Comparison of ENCODE assay signal across 22 cellular contexts in the genomic region with DNA sequence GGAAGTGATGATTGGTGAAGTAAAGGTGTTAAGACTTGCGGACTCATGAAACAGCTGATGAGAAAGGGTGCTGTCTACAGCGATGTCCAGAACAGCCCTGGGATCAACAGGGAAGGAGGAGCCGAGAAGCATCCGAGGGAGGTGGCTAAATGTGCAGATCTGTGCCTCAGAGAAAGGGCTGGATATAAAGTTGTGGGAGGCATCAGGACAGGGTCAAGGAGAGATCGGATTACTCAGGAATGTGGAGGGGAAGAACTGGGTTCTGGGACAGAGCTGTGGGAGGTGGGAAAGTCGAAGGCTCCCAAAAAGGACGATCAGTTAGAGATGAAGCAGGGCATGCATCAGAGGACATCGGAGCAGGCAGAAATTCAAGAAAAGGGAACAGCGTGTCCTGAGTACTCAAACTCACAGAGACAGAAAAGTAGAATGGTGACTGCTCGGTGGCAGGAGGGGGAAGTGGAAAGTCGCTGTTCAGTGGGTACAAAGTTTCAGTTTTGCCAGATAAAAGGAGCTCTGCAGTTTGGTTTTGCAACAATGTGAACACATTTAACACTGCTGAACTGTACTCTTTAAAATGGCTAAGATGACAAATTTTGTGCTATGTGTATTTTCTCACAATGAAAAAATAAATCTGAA. TPM values are rescaled to one million over a fixed set of nuclear protein-coding genes. Genes with fewer than 3 reads are reported as not detected.
DNase-seq lines count a peak whose midpoint lies in the region; TF ChIP-seq lines count a peak whose summit lies in the region.
"Had no signal": no experiment of that assay in that cellular context is flagged by ENCODE, and none has a peak within 500 bp of the region (broad histone marks: within the 10 kb centered on the region; RNA-seq: fewer than 3 reads in every experiment).

No MANE protein-coding gene starts in this region.

- in situ Hi-C loops in mammary epithelial cell (cut with MboI; ENCODE audit: low sequenced_read_pairs in 2 of 2), result no loop called here

- no peaks in the 10 kb centered on the region for H3K79me2 ChIP-seq in mammary epithelial cell (ENCODE audit: insufficient read depth, low read length)

- BruUV-seq in mammary epithelial cell (replicated peaks; lab: Mats Ljungman, UMichigan), result no TSS peak

- H4K20me1 ChIP-seq in mammary epithelial cell (ENCODE audit: insufficient read depth, low read length), result no peaks in the 10 kb centered on the region

- TF ChIP-seq CTCF in GM12865 (IDR thresholded peaks at IDR 0.05; ENCODE audit: insufficient read depth, low read depth, low read length, missing control alignments) (no peak), spleen (IDR thresholded peaks at IDR 0.05 in 8 of 11, conservative IDR thresholded peaks at IDR 0.05 in 3 of 11) (no peak), mammary epithelial cell (conservative IDR thresholded peaks at IDR 0.05 in 1 of 2, IDR thresholded peaks at IDR 0.05 in 1 of 2; ENCODE audit: extremely low read depth in 1 of 2, insufficient read depth in 1 of 2, low read depth in 1 of 2, low read length in 2 of 2) (no peak)

- H3K4me2 ChIP-seq in mammary epithelial cell (ENCODE audit: insufficient read depth, low read depth, low read length), result no peak overlapping the region
- H3K4me2 ChIP-seq: neural progenitor cell had no signal

- H3K27ac ChIP-seq in spleen (peak overlapping the region in 5 of 8 donors; percentile 29 to 93 (median 81)), mammary epithelial cell (ENCODE audit: insufficient read depth, low read depth, low read length) (no peak overlapping the region)
- no peak overlapping the region for H3K27ac ChIP-seq in effector memory CD4-positive, alpha-beta T cell (ENCODE audit: insufficient read depth, low read length, poor library complexity, severe bottlenecking)
- H3K27ac ChIP-seq: neural progenitor cell had no signal

- H2AFZ ChIP-seq in mammary epithelial cell (ENCODE audit: low read depth, low read length), result no peak overlapping the region
- H2AFZ ChIP-seq: neural progenitor cell had no signal

- H3K27me3 ChIP-seq in spleen (replicated peaks in 1 of 7), result no peaks in the 10 kb centered on the region
- H3K27me3 ChIP-seq in effector memory CD4-positive, alpha-beta T cell (replicated peaks; ENCODE audit: control insufficient read depth, insufficient read depth, low read length, poor library complexity, severe bottlenecking), result peaks cover 4% of the 10 kb centered on the region
- no peaks in the 10 kb centered on the region for H3K27me3 ChIP-seq in mammary epithelial cell (ENCODE audit: insufficient read depth, low read length)
- H3K27me3 ChIP-seq: neural progenitor cell had no signal

- H3K9me3 ChIP-seq in spleen, result no peaks in the 10 kb centered on the region
- H3K9me3 ChIP-seq in effector memory CD4-positive, alpha-beta T cell (ENCODE audit: control insufficient read depth, low read length), result no peaks in the 10 kb centered on the region
- no peaks in the 10 kb centered on the region for H3K9me3 ChIP-seq in mammary epithelial cell (replicated peaks; ENCODE audit: insufficient read depth, low read length)
- H3K9me3 ChIP-seq: heart right ventricle had no signal

- H3K9ac ChIP-seq in mammary epithelial cell (ENCODE audit: insufficient read depth, low read length), result no peak overlapping the region
- H3K9ac ChIP-seq: neural progenitor cell had no signal

- 31 to 42% (median 40%) methylated on average over 10 to 11 of the region's 11 CpGs for WGBS in spleen, 5 donors
- WGBS in mammary epithelial cell (ENCODE audit: low coverage, missing lambda C conversion rate), result 68% methylated on average over 7 of the region's 11 CpGs

- H3K36me3 ChIP-seq in spleen, result peaks cover 0 to 55% (median 4%) of the 10 kb centered on the region in 6 donors
- no peaks in the 10 kb centered on the region for H3K36me3 ChIP-seq in effector memory CD4-positive, alpha-beta T cell (ENCODE audit: control insufficient read depth, insufficient read depth, low read length)
- no peaks in the 10 kb centered on the region for H3K36me3 ChIP-seq in mammary epithelial cell (ENCODE audit: insufficient read depth, low read length)
- H3K36me3 ChIP-seq: neural progenitor cell had no signal

- no peak for TF ChIP-seq POLR2A in spleen (IDR thresholded peaks at IDR 0.05)

- peak; percentile 65 for DNase-seq in GM12865 (ENCODE audit: low read depth)
- DNase-seq in NOMO-1 treated with DMSO at 0.1 percent for 48 hours (lab: John Stamatoyannopoulos, UW; ENCODE audit: unreplicated experiment), result peak; percentile 91
- peak; percentile 9 for DNase-seq in germinal center (ENCODE audit: low spot score)
- no peak for DNase-seq in spleen
- DNase-seq in stimulated activated naive CD4-positive, alpha-beta T cell treated with Interleukin-2 at 50 U/mL for 16 hours (lab: John Stamatoyannopoulos, UW), result no peak
- DNase-seq in effector memory CD4-positive, alpha-beta T cell, result no peak
- no peak for DNase-seq in mammary epithelial cell
- no peak for DNase-seq in NCI-H187 treated with DMSO at 0.1 percent for 48 hours (lab: John Stamatoyannopoulos, UW)
- DNase-seq: activated CD4-positive, alpha-beta T cell treated with anti-CD3 and anti-CD28 coated beads for 1 hour; activated effector memory CD4-positive, alpha-beta T cell treated with Interleukin-2 at 50 U/mL for 16 hours; caudate nucleus; effector memory CD8-positive, alpha-beta T cell; H7; heart right ventricle; islet precursor cell; mesenchymal stem cell; MM.1S; NCI-H2081; NCI-H510A; stimulated activated naive CD8-positive, alpha-beta T cell treated with anti-CD3 and anti-CD28 coated beads, Interleukin-15, amount 100 ng/mL, for 72 hours had no signal

- intact Hi-C loops in spleen (cut with DNase I; ENCODE audit: low total_unique reads) (no loop called here), mammary epithelial cell (cut with micrococcal nuclease) (no loop called here)

- H3K4me3 ChIP-seq in GM12865 (ENCODE audit: low read depth, low read length) (no peak overlapping the region), spleen (peak overlapping the region in 6 of 8 donors; percentile 27 to 72 (median 50)), mammary epithelial cell (replicated peaks in 1 of 3; ENCODE audit: insufficient read depth in 1 of 3, low read depth in 2 of 3, low read length in 3 of 3) (no peak overlapping the region)
- no peak overlapping the region for H3K4me3 ChIP-seq in effector memory CD4-positive, alpha-beta T cell (ENCODE audit: insufficient read depth, low read depth, low read length, poor library complexity, severe bottlenecking)
- H3K4me3 ChIP-seq: neural progenitor cell had no signal

- H3K4me1 ChIP-seq in spleen (peaks cover 7 to 79% (median 18%) of the 10 kb centered on the region in 6 donors), mammary epithelial cell (ENCODE audit: insufficient read depth, low read length) (no peaks in the 10 kb centered on the region)
- H3K4me1 ChIP-seq in effector memory CD4-positive, alpha-beta T cell (ENCODE audit: control insufficient read depth, insufficient read depth, low read length, poor library complexity, severe bottlenecking), result no peaks in the 10 kb centered on the region
- H3K4me1 ChIP-seq: neural progenitor cell had no signal

- dilution Hi-C loops in mammary epithelial cell (cut with HindIII; ENCODE audit: low sequenced_read_pairs), result no loop called here

- CTCF ChIA-PET in mammary epithelial cell (lab: Charles Lee; ENCODE audit: low non-redundant PET), result no interaction called here

RNA-seq across cellular contexts. Expression of a gene that starts 1.9 kb away (rescaled TPM):
- total RNA-seq in spleen (100 to 1,000 TPM in 1 of 7 donors, 10 to 100 TPM in 4, not detected in 2; 40.1 to 101 (median 84.4) TPM), mammary epithelial cell (not detected)
- polyA plus RNA-seq in spleen (10 to 100 TPM; 13.3 to 20.8 (median 15.9) TPM), mammary epithelial cell (0.03 TPM)
- polyA minus RNA-seq in mammary epithelial cell, result not detected
- total RNA-seq: H7, SK-MEL-5 had no signal

RNA-seq across cellular contexts. Expression of a gene that starts 14.6 kb away (rescaled TPM):
- total RNA-seq in spleen, result 10 to 100 TPM in 1 of 7 donors, 1 to 10 TPM in 4, not detected in 2; 5.9 to 12.9 (median 9.8) TPM
- polyA plus RNA-seq in spleen, result not detected
- total RNA-seq in mammary epithelial cell, result not detected
- not detected for polyA plus RNA-seq in mammary epithelial cell
- polyA minus RNA-seq in mammary epithelial cell, result not detected
- total RNA-seq: H7, SK-MEL-5 had no signal

RNA-seq across cellular contexts. Expression of a gene that starts 48.4 kb away (rescaled TPM):
- total RNA-seq in spleen (10 to 100 TPM; 16.4 to 29.3 (median 20.1) TPM), mammary epithelial cell (10 to 100 TPM in 1 of 2 donors, 1 to 10 TPM in 1; 3.7 to 16.1 TPM)
- polyA plus RNA-seq in spleen (10 to 100 TPM in 2 of 3 donors, 1 to 10 TPM in 1; 9.6 to 44.2 (median 20.2) TPM), mammary epithelial cell (5.2 TPM)
- polyA minus RNA-seq in mammary epithelial cell, result 1.2 TPM

Comparison
In these comparisons a context has a peak if more than half of its experiments do, and no peak if none do; other contexts are left out.
1. DNase-seq: peak in GM12865 (single experiment), NOMO-1 treated with DMSO at 0.1 percent for 48 hours (single experiment) and germinal center (single experiment); none in spleen (single experiment), stimulated activated naive CD4-positive, alpha-beta T cell treated with Interleukin-2 at 50 U/mL for 16 hours (single experiment), effector memory CD4-positive, alpha-beta T cell (0 of 3), mammary epithelial cell (single experiment) and NCI-H187 treated with DMSO at 0.1 percent for 48 hours (single experiment).
2. H3K4me3 ChIP-seq: peak in spleen (6 of 8); none in GM12865 (single experiment), effector memory CD4-positive, alpha-beta T cell (single experiment) and mammary epithelial cell (0 of 3).
3. H3K27ac ChIP-seq: peak in spleen (5 of 8); none in effector memory CD4-positive, alpha-beta T cell (single experiment) and mammary epithelial cell (single experiment).